In the genomic region with DNA sequence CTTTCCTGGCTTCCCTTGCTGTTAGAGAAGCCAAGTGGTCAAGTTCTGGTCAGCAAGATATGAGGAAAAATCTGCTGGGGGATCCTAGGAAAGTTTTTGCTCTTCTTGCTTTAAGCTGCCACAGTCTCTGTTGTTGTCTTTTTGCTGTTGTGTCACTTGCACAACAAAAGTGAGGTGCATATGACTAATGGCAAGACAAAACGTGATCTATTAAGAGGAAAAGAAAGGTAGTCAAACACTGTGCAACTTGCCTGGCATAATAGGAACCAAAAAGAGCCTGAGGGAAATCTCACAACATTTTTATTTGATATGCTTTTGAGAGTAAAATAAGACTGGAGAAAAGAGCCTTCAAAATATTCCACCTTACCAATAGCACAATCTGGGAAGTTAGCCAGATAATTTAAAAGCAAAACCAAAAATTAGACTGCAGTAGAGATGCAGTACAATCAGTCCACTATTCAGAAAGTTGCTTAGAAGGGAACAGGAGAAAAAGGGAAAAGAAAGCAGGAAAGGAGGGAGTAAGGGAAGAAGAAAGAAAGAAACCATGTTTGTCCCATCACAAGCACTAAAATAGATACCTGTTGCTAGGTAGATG, we compare ENCODE assay signal across 26 cellular contexts.
A peak's percentile ranks its signal among the peaks of the same experiment; 100 is the strongest.
DNase-seq lines count a peak whose midpoint lies in the region; ATAC-seq and TF ChIP-seq lines count a peak whose summit lies in the region.
"Had no signal": no experiment of that assay in that cellular context is flagged by ENCODE, and none has a peak within 500 bp of the region (broad histone marks: within the 10 kb centered on the region; RNA-seq: fewer than 3 reads in every experiment).

No MANE protein-coding gene starts in this region.

- no peak overlapping the region for H3K4me3 ChIP-seq in IMR-90 (ENCODE audit: insufficient read depth, low read depth, low read length)
- H3K4me3 ChIP-seq: GM23338, heart right ventricle had no signal

- no peak overlapping the region for H4K8ac ChIP-seq in IMR-90 (ENCODE audit: low read depth in 2 of 2, low read length in 2 of 2)

- H3K9me1 ChIP-seq in IMR-90 (ENCODE audit: insufficient read depth, low read length), result peaks cover 6% of the 10 kb centered on the region

- POLR2A ChIA-PET in IMR-90 (lab: Charles Lee; ENCODE audit: unreplicated experiment), result no interaction called here

- no peak overlapping the region for H4K91ac ChIP-seq in IMR-90 (ENCODE audit: insufficient read depth, low read depth, low read length)

- H4K5ac ChIP-seq in IMR-90 (ENCODE audit: low read depth, low read length), result no peak overlapping the region

- TF ChIP-seq RAD21 in IMR-90 (IDR thresholded peaks at IDR 0.05; ENCODE audit: low read length), result no peak

- no peak overlapping the region for H3K4me2 ChIP-seq in IMR-90 (ENCODE audit: low read depth, low read length)
- H3K4me2 ChIP-seq: GM23338 had no signal

- H3K27ac ChIP-seq in IMR-90 (ENCODE audit: insufficient read depth, low read length), result no peak overlapping the region
- H3K27ac ChIP-seq: C4-2B, HL-60, VCaP had no signal

- H2BK20ac ChIP-seq in IMR-90 (ENCODE audit: low read depth, low read length), result no peak overlapping the region

- no peak overlapping the region for H2AFZ ChIP-seq in IMR-90 (replicated peaks; ENCODE audit: low read length, poor library complexity)
- H2AFZ ChIP-seq: GM23338 had no signal

- dilution Hi-C loops in IMR-90 (cut with HindIII; ENCODE audit: low sequenced_read_pairs, unreplicated experiment), result no loop called here

- CTCF ChIA-PET in IMR-90 (lab: Yijun Ruan, JAX), result no interaction called here

- H3K14ac ChIP-seq in IMR-90 (replicated peaks; ENCODE audit: low read depth, low read length), result no peak overlapping the region

- no peak overlapping the region for H2BK15ac ChIP-seq in IMR-90 (ENCODE audit: low read depth, low read length)

- no peaks in the 10 kb centered on the region for H3K27me3 ChIP-seq in IMR-90 (ENCODE audit: control insufficient read depth, insufficient read depth, low read length)
- H3K27me3 ChIP-seq: heart right ventricle had no signal

- no peaks in the 10 kb centered on the region for H4K20me1 ChIP-seq in IMR-90 (ENCODE audit: insufficient read depth, low read length)

- peak overlapping the region; percentile 32; the same call in 1 of the 2 replicates for H2AK5ac ChIP-seq in IMR-90 (ENCODE audit: low read depth, low read length)

- no peak for ATAC-seq in IMR-90 (ENCODE audit: low read depth)
- ATAC-seq in esophagus mucosa, result peak; percentile 70
- no peak for ATAC-seq in GM18520 (IDR thresholded peaks at IDR 0.05; ENCODE audit: unreplicated experiment)
- no peak for ATAC-seq in GM18907 (IDR thresholded peaks at IDR 0.05; ENCODE audit: unreplicated experiment)
- ATAC-seq in HG03045 (IDR thresholded peaks at IDR 0.05; ENCODE audit: unreplicated experiment), result no peak
- ATAC-seq: activated T-cell treated with anti-CD3 and anti-CD28 coated beads, Interleukin-2, amount 50 U/mL, for 4 hours; GM23338; heart right ventricle; left cardiac atrium; sciatic nerve; stimulated activated memory B cell treated with anti-CD40 and anti-IgM and Interleukin-4, amounts not matched to agents 10 μg/mL and 1 μg/mL and 100 μg/mL, for 72 hours had no signal

- in situ Hi-C loops in IMR-90 (cut with MboI; ENCODE audit: low sequenced_read_pairs), result no loop called here

- H3K23ac ChIP-seq in IMR-90 (ENCODE audit: low read depth, low read length), result no peak overlapping the region

- H3K9ac ChIP-seq in IMR-90 (ENCODE audit: low read depth, low read length), result no peak overlapping the region

- no peak overlapping the region for H3K18ac ChIP-seq in IMR-90 (ENCODE audit: low read depth, low read length)

- DNase-seq in IMR-90, result peak; percentile 41
- DNase-seq in astrocyte of the hippocampus (ENCODE audit: low read depth, low spot score), result peak; percentile 45
- peak; percentile 59 for DNase-seq in renal cortical epithelial cell (ENCODE audit: low read depth)
- DNase-seq in NCI-H2081 (lab: John Stamatoyannopoulos, UW), result no peak
- DNase-seq: activated CD4-positive, alpha-beta T cell treated with anti-CD3 and anti-CD28 coated beads for 4 hours; activated naive CD4-positive, alpha-beta T cell treated with Interleukin-2 at 50 U/mL for 16 hours; activated T-cell treated with anti-CD3 and anti-CD28 coated beads, Interleukin-2, amount 50 U/mL, for 4 hours; anterior cingulate cortex; heart right ventricle; left cardiac atrium; NCI-H1694; NCI-H2171 treated with DMSO at 0.1 percent for 48 hours; NCI-H510A treated with DMSO at 0.1 percent for 48 hours; posterior cingulate gyrus; SHP77; stimulated activated CD4-positive, alpha-beta T cell treated with anti-CD3 and anti-CD28 coated beads, Interleukin-4, amount 100 ng/mL, for 24 hours had no signal

- no peak for TF ChIP-seq POLR2A in IMR-90 (IDR thresholded peaks at IDR 0.05; ENCODE audit: low read depth, low read length)

- no peaks in the 10 kb centered on the region for H3K9me3 ChIP-seq in IMR-90 (ENCODE audit: control insufficient read depth, insufficient read depth, low read length)
- H3K9me3 ChIP-seq: heart right ventricle had no signal

- no CpG with 5 or more reads among the region's 1 CpG for WGBS in IMR-90 (ENCODE audit: extremely low coverage in 2 of 2, insufficient read length in 1 of 2), 2 experiments

- intact Hi-C loops in IMR-90 (cut with micrococcal nuclease), result no loop called here

- no TSS peak for BruUV-seq in IMR-90 (replicated peaks; lab: Mats Ljungman, UMichigan)

- no peak overlapping the region for H3K4ac ChIP-seq in IMR-90 (ENCODE audit: low read depth, low read length)

- no peak overlapping the region; the same call in 1 of the 2 replicates for H2BK120ac ChIP-seq in IMR-90 (ENCODE audit: low read depth, low read length)

- no peaks in the 10 kb centered on the region for H3K79me1 ChIP-seq in IMR-90 (ENCODE audit: low read depth in 1 of 2, low read length in 2 of 2)

- no peak for TF ChIP-seq CTCF in IMR-90 (conservative IDR thresholded peaks at IDR 0.05; ENCODE audit: low read depth, low read length)

- H3K4me1 ChIP-seq in IMR-90 (ENCODE audit: control insufficient read depth, insufficient read depth, low read length), result peaks cover 14% of the 10 kb centered on the region

- no peak overlapping the region for H2BK5ac ChIP-seq in IMR-90 (ENCODE audit: low read depth, low read length, poor library complexity, severe bottlenecking)

- H3K56ac ChIP-seq in IMR-90 (ENCODE audit: extremely low read depth, insufficient read depth, low read length), result no peak overlapping the region

- H2AK9ac ChIP-seq in IMR-90 (replicated peaks; ENCODE audit: low read depth, low read length, poor library complexity), result no peak overlapping the region

- no peaks in the 10 kb centered on the region for H3K36me3 ChIP-seq in IMR-90 (ENCODE audit: control insufficient read depth, insufficient read depth, low read length)
- H3K36me3 ChIP-seq: heart right ventricle had no signal

TF ChIP-seq in IMR-90, 13 proteins besides CTCF, POLR2A, EP300 and RAD21:
- TF ChIP-seq SMC3 (IDR thresholded peaks at IDR 0.05; ENCODE audit: low read depth, low read length), result no peak
- TF ChIP-seq BHLHE40 (IDR thresholded peaks at IDR 0.05; ENCODE audit: low read depth, low read length), result no peak
- TF ChIP-seq CHD1 (IDR thresholded peaks at IDR 0.05; ENCODE audit: low read depth, low read length), result no peak
- no peak for TF ChIP-seq NFE2L2 (IDR thresholded peaks at IDR 0.05; ENCODE audit: low read depth, low read length)
- no peak for TF ChIP-seq RFX5 (IDR thresholded peaks at IDR 0.05; ENCODE audit: low read depth, low read length)
- TF ChIP-seq MXI1 (IDR thresholded peaks at IDR 0.05; ENCODE audit: borderline replicate concordance, low read depth, low read length), result no peak
- TF ChIP-seq MAZ (IDR thresholded peaks at IDR 0.05; ENCODE audit: borderline replicate concordance, low read depth, low read length), result no peak
- TF ChIP-seq MAFK (IDR thresholded peaks at IDR 0.05; ENCODE audit: low read depth, low read length), result no peak
- TF ChIP-seq, protein P1, sequence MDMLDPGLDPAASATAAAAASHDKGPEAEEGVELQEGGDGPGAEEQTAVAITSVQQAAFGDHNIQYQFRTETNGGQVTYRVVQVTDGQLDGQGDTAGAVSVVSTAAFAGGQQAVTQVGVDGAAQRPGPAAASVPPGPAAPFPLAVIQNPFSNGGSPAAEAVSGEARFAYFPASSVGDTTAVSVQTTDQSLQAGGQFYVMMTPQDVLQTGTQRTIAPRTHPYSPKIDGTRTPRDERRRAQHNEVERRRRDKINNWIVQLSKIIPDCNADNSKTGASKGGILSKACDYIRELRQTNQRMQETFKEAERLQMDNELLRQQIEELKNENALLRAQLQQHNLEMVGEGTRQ (IDR thresholded peaks at IDR 0.05; ENCODE audit: low read depth, low read length), result no peak
- TF ChIP-seq, protein P2, sequence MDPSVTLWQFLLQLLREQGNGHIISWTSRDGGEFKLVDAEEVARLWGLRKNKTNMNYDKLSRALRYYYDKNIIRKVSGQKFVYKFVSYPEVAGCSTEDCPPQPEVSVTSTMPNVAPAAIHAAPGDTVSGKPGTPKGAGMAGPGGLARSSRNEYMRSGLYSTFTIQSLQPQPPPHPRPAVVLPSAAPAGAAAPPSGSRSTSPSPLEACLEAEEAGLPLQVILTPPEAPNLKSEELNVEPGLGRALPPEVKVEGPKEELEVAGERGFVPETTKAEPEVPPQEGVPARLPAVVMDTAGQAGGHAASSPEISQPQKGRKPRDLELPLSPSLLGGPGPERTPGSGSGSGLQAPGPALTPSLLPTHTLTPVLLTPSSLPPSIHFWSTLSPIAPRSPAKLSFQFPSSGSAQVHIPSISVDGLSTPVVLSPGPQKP (IDR thresholded peaks at IDR 0.05; ENCODE audit: borderline replicate concordance, low read depth, low read length), result no peak
- TF ChIP-seq CEBPB (IDR thresholded peaks at IDR 0.05; ENCODE audit: low read depth, low read length), result no peak
- no peak for TF ChIP-seq RCOR1 (IDR thresholded peaks at IDR 0.05; ENCODE audit: insufficient replicate concordance, low read length)
- TF ChIP-seq FOS (IDR thresholded peaks at IDR 0.05; ENCODE audit: low read depth, low read length), result no peak
TF ChIP-seq in IMR-90: peak in this region for 0.

Comparison
In these comparisons a context has a peak if more than half of its experiments do, and no peak if none do; other contexts are left out.
1. DNase-seq: peak in IMR-90 (single experiment), astrocyte of the hippocampus (single experiment) and renal cortical epithelial cell (single experiment); none in NCI-H2081 (0 of 2).